In the genomic region with DNA sequence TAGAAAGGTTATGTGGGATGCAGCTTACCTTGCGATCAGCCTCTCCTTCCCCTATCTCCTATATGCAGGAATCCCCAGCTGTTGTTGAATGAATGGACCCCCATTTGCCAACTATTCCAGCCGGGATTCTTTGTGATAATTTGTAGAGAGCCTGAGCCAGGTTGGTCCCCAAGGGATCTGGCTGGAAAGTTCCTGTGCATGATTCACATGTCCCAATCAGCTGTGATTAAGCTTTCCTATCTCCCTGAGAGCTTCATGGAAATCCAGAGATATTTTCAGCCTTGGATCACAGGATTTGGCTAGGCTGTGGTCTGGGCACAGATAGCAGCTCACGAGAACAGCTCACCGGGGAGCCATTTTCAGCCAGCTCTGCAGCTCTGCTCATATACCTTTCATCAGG, we compare ENCODE assay signal across 10 cellular contexts.
DNase-seq lines count a peak whose midpoint lies in the region; ATAC-seq and TF ChIP-seq lines count a peak whose summit lies in the region.
"Had no signal": no experiment of that assay in that cellular context is flagged by ENCODE, and none has a peak within 500 bp of the region (broad histone marks: within the 10 kb centered on the region; RNA-seq: fewer than 3 reads in every experiment).

No MANE protein-coding gene starts in this region.

- H3K36me3 Mint-ChIP-seq in osteocyte (ENCODE audit: unreplicated experiment): peaks cover 41% of the 10 kb centered on the region
- H3K36me3 Mint-ChIP-seq: activated naive CD8-positive, alpha-beta T cell had no signal

- H3K4me3 Mint-ChIP-seq in osteocyte (ENCODE audit: unreplicated experiment): peak overlapping the region; percentile 44
- H3K4me3 Mint-ChIP-seq: activated naive CD8-positive, alpha-beta T cell had no signal

- H3K27me3 Mint-ChIP-seq in osteocyte (ENCODE audit: unreplicated experiment): no peaks in the 10 kb centered on the region

- no peak for TF ChIP-seq CTCF in osteocyte (IDR thresholded peaks at IDR 0.05)

- H3K4me1 Mint-ChIP-seq in osteocyte (ENCODE audit: unreplicated experiment): peaks cover 82% of the 10 kb centered on the region

- peak; percentile 87 for DNase-seq in AG20443 (ENCODE audit: low spot score)
- peak; percentile 74 for DNase-seq in T1000 (lab: John Stamatoyannopoulos, UW)
- peak; percentile 72 for DNase-seq in fibroblast of the conjunctiva (ENCODE audit: low read depth)
- no peak for DNase-seq in osteocyte (ENCODE audit: extremely low spot score, unreplicated experiment)
- no peak for DNase-seq in activated naive CD4-positive, alpha-beta T cell treated with anti-CD3 and anti-CD28 coated beads, Interleukin-2, amount 50 U/mL, for 16 hours
- DNase-seq in NCI-H2081 treated with DMSO at 0.1 percent for 48 hours (lab: John Stamatoyannopoulos, UW): no peak
- DNase-seq: NCI-H2029 had no signal

- H3K27ac Mint-ChIP-seq in osteocyte (ENCODE audit: unreplicated experiment): peak overlapping the region; percentile 83
- H3K27ac Mint-ChIP-seq: activated naive CD8-positive, alpha-beta T cell had no signal

- no peak for ATAC-seq in HG03095 (IDR thresholded peaks at IDR 0.05; ENCODE audit: unreplicated experiment)
- no peak for ATAC-seq in HG03378 (IDR thresholded peaks at IDR 0.05; ENCODE audit: unreplicated experiment)

- H3K9me3 Mint-ChIP-seq in osteocyte (ENCODE audit: unreplicated experiment): peaks cover 4% of the 10 kb centered on the region

Comparison
In these comparisons a context has a peak if more than half of its experiments do, and no peak if none do; other contexts are left out.
1. DNase-seq: peak in AG20443 (single experiment), T1000 (single experiment) and fibroblast of the conjunctiva (single experiment); none in osteocyte (single experiment), activated naive CD4-positive, alpha-beta T cell treated with anti-CD3 and anti-CD28 coated beads, Interleukin-2, amount 50 U/mL, for 16 hours (single experiment) and NCI-H2081 treated with DMSO at 0.1 percent for 48 hours (single experiment).